ENCODE assay signal across 13 cellular contexts in the genomic region with DNA sequence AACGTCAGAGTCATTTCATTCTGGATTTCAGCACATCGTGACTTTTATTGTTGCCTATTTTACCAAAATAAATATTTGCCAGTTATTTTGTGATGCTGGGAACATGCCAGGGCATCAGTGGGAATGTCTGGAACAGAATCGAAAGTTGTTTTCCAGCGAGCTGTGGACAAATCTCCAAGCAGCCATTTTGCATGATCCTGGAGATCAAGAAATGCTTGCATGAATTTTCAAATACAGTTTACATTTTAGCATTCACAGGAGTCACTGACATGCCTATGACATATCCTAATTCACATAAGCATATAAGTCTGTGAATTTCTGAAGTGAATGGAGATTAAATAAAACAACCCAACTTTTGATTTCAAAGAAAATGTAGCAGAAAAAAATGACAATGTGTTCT.
"Had no signal": no experiment of that assay in that cellular context is flagged by ENCODE, and none has a peak within 500 bp of the region (broad histone marks: within the 10 kb centered on the region; RNA-seq: fewer than 3 reads in every experiment).

No MANE protein-coding gene starts in this region.

- H3K4me1 ChIP-seq: colonic mucosa, right atrium auricular region, thyroid gland had no signal

- ATAC-seq: heart left ventricle; natural killer cell treated with Interleukin-12 subunit alpha and Interleukin-12 subunit beta and Interleukin-15 and Interleukin-18, amount 100 ng/mL, for 72 hours had no signal

- DNase-seq: activated CD4-positive, alpha-beta T cell treated with anti-CD3 and anti-CD28 coated beads, Interleukin-2, amount 10 ng/mL, durations not matched to agents 7 days and 5 days; activated CD4-positive, CD25-positive, alpha-beta regulatory T cell; activated gamma-delta T cell treated with Interleukin-2 at 50 U/mL for 16 hours; central memory CD4-positive, alpha-beta T cell; colonic mucosa; effector memory CD4-positive, alpha-beta T cell; heart left ventricle; immature natural killer cell; mesenchymal stem cell; nucleus accumbens; thyroid gland had no signal

- H3K27ac ChIP-seq: colonic mucosa, heart left ventricle, right atrium auricular region, thyroid gland had no signal

- H3K9me3 ChIP-seq: colonic mucosa, heart left ventricle, right atrium auricular region, thyroid gland had no signal

- H3K27me3 ChIP-seq: colonic mucosa, heart left ventricle, right atrium auricular region, thyroid gland had no signal

- H3K36me3 ChIP-seq: colonic mucosa, heart left ventricle, right atrium auricular region, thyroid gland had no signal

- H3K4me3 ChIP-seq: colonic mucosa, heart left ventricle, right atrium auricular region, thyroid gland had no signal
